ENCODE assay signal across 1 cellular context in the genomic region with DNA sequence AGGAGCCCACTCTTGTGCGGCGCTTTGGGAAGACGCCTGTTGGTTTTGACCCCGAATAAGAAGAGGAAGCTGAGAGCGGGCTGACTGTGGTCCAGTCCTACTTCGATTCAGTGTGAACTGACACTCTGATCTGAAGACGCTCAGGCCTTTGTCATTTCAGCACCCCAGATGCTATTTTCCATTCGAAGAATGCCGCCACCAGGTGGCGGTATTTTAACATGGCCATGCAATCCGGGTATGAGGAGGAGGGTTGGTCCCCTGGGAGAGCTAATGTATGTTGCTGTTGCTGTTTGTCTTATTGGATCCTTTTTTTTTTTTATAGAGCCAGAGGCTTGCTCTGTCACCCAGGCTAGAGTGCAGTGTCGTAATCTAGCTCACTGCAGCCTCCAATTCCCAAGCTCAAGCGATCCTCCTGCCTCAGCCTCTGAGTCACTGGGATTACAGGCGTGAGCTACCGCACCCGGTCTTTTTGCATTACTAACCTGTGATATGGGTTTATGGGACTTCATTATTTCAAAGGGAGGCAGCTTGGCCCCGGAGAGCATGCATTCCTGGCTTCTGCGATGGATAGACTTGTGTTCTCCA.
A peak's percentile ranks its signal among the peaks of the same experiment; 100 is the strongest.
TF ChIP-seq lines count a peak whose summit lies in the region.

No MANE protein-coding gene starts in this region.

TF ChIP-seq in HEK293, 187 proteins besides CTCF, POLR2A, EP300 and RAD21 (continued from another document and continues in another):
- TF ChIP-seq, protein P1, sequence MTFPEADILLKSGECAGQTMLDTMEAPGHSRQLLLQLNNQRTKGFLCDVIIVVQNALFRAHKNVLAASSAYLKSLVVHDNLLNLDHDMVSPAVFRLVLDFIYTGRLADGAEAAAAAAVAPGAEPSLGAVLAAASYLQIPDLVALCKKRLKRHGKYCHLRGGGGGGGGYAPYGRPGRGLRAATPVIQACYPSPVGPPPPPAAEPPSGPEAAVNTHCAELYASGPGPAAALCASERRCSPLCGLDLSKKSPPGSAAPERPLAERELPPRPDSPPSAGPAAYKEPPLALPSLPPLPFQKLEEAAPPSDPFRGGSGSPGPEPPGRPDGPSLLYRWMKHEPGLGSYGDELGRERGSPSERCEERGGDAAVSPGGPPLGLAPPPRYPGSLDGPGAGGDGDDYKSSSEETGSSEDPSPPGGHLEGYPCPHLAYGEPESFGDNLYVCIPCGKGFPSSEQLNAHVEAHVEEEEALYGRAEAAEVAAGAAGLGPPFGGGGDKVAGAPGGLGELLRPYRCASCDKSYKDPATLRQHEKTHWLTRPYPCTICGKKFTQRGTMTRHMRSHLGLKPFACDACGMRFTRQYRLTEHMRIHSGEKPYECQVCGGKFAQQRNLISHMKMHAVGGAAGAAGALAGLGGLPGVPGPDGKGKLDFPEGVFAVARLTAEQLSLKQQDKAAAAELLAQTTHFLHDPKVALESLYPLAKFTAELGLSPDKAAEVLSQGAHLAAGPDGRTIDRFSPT (tag by site-specific recombination; IDR thresholded peaks at IDR 0.05) = no peak
- TF ChIP-seq ZNF529 (tag by site-specific recombination; IDR thresholded peaks at IDR 0.05; ENCODE audit: insufficient replicate concordance) (no peak), ZBTB7A (tag by site-specific recombination; IDR thresholded peaks at IDR 0.05; ENCODE audit: low read depth) (no peak), ZNF248 (tag by site-specific recombination; IDR thresholded peaks at IDR 0.05) (no peak), ZNF324 (tag by site-specific recombination; IDR thresholded peaks at IDR 0.05) (peak; percentile 81; the same call in 1 of the 2 replicates), HOXA7 (CRISPR knock-in tag; IDR thresholded peaks at IDR 0.05; ENCODE audit: borderline replicate concordance) (no peak), ZNF174 (tag by site-specific recombination; IDR thresholded peaks at IDR 0.05) (no peak), ZNF560 (tag by site-specific recombination; IDR thresholded peaks at IDR 0.05; ENCODE audit: borderline replicate concordance) (no peak), ZNF837 (tag by site-specific recombination; IDR thresholded peaks at IDR 0.05) (no peak), ZBTB20 (tag by site-specific recombination; IDR thresholded peaks at IDR 0.05) (no peak), ZNF23 (tag by site-specific recombination; IDR thresholded peaks at IDR 0.05; ENCODE audit: borderline replicate concordance) (no peak), ZNF626 (tag by site-specific recombination; IDR thresholded peaks at IDR 0.05) (no peak), OSR2 (tag by site-specific recombination; IDR thresholded peaks at IDR 0.05) (0 out of 2 replicates have a peak, but pooled peaks have one; percentile 5), ZNF184 (tag by site-specific recombination; IDR thresholded peaks at IDR 0.05) (peak; percentile 51; the same call in 1 of the 2 replicates), SP2 (tag by site-specific recombination; IDR thresholded peaks at IDR 0.05) (no peak), GLI2 (tag by site-specific recombination; IDR thresholded peaks at IDR 0.05; ENCODE audit: borderline replicate concordance, low read depth) (no peak), FEZF1 (tag by site-specific recombination; IDR thresholded peaks at IDR 0.05) (no peak), KLF10 (tag by site-specific recombination; IDR thresholded peaks at IDR 0.05) (no peak), KLF1 (tag by site-specific recombination; IDR thresholded peaks at IDR 0.05) (no peak), ZNF501 (tag by site-specific recombination; IDR thresholded peaks at IDR 0.05) (no peak; the same call in 1 of the 2 replicates), ZIC2 (tag by site-specific recombination; IDR thresholded peaks at IDR 0.05) (no peak), HOXD13 (CRISPR knock-in tag; IDR thresholded peaks at IDR 0.05; ENCODE audit: borderline replicate concordance) (no peak), YY1 (tag by site-specific recombination; IDR thresholded peaks at IDR 0.05) (no peak; the same call in 1 of the 2 replicates), ZNF544 (tag by site-specific recombination; IDR thresholded peaks at IDR 0.05) (no peak), ZNF701 (tag by site-specific recombination; IDR thresholded peaks at IDR 0.05) (no peak), ZNF473 (tag by site-specific recombination; IDR thresholded peaks at IDR 0.05) (no peak), MEIS1 (CRISPR knock-in tag; IDR thresholded peaks at IDR 0.05; ENCODE audit: borderline replicate concordance) (no peak), ZNF664 (tag by site-specific recombination; IDR thresholded peaks at IDR 0.05) (no peak; the same call in 1 of the 2 replicates), HOXC10 (CRISPR knock-in tag; IDR thresholded peaks at IDR 0.05) (no peak), ZNF843 (tag by site-specific recombination; IDR thresholded peaks at IDR 0.05) (no peak), ZNF138 (tag by site-specific recombination; IDR thresholded peaks at IDR 0.05; ENCODE audit: borderline replicate concordance) (no peak), ZNF221 (tag by site-specific recombination; IDR thresholded peaks at IDR 0.05; ENCODE audit: borderline replicate concordance) (no peak), ZFP3 (tag by site-specific recombination; IDR thresholded peaks at IDR 0.05; ENCODE audit: low read depth) (no peak), TCF7L2 (IDR thresholded peaks at IDR 0.05; ENCODE audit: borderline replicate concordance, low read depth, low read length) (no peak), ZNF146 (tag by site-specific recombination; IDR thresholded peaks at IDR 0.05) (no peak)
- TF ChIP-seq, protein P2, sequence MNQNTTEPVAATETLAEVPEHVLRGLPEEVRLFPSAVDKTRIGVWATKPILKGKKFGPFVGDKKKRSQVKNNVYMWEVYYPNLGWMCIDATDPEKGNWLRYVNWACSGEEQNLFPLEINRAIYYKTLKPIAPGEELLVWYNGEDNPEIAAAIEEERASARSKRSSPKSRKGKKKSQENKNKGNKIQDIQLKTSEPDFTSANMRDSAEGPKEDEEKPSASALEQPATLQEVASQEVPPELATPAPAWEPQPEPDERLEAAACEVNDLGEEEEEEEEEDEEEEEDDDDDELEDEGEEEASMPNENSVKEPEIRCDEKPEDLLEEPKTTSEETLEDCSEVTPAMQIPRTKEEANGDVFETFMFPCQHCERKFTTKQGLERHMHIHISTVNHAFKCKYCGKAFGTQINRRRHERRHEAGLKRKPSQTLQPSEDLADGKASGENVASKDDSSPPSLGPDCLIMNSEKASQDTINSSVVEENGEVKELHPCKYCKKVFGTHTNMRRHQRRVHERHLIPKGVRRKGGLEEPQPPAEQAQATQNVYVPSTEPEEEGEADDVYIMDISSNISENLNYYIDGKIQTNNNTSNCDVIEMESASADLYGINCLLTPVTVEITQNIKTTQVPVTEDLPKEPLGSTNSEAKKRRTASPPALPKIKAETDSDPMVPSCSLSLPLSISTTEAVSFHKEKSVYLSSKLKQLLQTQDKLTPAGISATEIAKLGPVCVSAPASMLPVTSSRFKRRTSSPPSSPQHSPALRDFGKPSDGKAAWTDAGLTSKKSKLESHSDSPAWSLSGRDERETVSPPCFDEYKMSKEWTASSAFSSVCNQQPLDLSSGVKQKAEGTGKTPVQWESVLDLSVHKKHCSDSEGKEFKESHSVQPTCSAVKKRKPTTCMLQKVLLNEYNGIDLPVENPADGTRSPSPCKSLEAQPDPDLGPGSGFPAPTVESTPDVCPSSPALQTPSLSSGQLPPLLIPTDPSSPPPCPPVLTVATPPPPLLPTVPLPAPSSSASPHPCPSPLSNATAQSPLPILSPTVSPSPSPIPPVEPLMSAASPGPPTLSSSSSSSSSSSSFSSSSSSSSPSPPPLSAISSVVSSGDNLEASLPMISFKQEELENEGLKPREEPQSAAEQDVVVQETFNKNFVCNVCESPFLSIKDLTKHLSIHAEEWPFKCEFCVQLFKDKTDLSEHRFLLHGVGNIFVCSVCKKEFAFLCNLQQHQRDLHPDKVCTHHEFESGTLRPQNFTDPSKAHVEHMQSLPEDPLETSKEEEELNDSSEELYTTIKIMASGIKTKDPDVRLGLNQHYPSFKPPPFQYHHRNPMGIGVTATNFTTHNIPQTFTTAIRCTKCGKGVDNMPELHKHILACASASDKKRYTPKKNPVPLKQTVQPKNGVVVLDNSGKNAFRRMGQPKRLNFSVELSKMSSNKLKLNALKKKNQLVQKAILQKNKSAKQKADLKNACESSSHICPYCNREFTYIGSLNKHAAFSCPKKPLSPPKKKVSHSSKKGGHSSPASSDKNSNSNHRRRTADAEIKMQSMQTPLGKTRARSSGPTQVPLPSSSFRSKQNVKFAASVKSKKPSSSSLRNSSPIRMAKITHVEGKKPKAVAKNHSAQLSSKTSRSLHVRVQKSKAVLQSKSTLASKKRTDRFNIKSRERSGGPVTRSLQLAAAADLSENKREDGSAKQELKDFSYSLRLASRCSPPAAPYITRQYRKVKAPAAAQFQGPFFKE (tag by site-specific recombination; IDR thresholded peaks at IDR 0.05; ENCODE audit: borderline replicate concordance) = no peak
- TF ChIP-seq, protein P3, sequence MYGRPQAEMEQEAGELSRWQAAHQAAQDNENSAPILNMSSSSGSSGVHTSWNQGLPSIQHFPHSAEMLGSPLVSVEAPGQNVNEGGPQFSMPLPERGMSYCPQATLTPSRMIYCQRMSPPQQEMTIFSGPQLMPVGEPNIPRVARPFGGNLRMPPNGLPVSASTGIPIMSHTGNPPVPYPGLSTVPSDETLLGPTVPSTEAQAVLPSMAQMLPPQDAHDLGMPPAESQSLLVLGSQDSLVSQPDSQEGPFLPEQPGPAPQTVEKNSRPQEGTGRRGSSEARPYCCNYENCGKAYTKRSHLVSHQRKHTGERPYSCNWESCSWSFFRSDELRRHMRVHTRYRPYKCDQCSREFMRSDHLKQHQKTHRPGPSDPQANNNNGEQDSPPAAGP (tag by site-specific recombination; IDR thresholded peaks at IDR 0.05) = 0 out of 2 replicates have a peak, but pooled peaks have one; percentile 3
- TF ChIP-seq, protein P4, sequence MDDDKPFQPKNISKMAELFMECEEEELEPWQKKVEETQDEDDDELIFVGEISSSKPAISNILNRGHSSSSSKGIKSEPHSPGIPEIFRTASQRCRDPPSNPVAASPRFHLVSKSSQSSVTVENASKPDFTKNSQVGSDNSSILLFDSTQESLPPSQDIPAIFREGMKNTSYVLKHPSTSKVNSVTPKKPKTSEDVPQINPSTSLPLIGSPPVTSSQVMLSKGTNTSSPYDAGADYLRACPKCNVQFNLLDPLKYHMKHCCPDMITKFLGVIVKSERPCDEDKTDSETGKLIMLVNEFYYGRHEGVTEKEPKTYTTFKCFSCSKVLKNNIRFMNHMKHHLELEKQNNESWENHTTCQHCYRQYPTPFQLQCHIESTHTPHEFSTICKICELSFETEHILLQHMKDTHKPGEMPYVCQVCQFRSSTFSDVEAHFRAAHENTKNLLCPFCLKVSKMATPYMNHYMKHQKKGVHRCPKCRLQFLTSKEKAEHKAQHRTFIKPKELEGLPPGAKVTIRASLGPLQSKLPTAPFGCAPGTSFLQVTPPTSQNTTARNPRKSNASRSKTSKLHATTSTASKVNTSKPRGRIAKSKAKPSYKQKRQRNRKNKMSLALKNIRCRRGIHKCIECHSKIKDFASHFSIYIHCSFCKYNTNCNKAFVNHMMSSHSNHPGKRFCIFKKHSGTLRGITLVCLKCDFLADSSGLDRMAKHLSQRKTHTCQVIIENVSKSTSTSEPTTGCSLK (tag by site-specific recombination; IDR thresholded peaks at IDR 0.05) = no peak
- TF ChIP-seq, protein P5, sequence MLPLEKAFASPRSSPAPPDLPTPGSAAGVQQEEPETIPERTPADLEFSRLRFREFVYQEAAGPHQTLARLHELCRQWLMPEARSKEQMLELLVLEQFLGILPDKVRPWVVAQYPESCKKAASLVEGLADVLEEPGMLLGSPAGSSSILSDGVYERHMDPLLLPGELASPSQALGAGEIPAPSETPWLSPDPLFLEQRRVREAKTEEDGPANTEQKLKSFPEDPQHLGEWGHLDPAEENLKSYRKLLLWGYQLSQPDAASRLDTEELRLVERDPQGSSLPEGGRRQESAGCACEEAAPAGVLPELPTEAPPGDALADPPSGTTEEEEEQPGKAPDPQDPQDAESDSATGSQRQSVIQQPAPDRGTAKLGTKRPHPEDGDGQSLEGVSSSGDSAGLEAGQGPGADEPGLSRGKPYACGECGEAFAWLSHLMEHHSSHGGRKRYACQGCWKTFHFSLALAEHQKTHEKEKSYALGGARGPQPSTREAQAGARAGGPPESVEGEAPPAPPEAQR (tag by site-specific recombination; IDR thresholded peaks at IDR 0.05) = 0 out of 2 replicates have a peak, but pooled peaks have one; percentile 31
- TF ChIP-seq, protein P6, sequence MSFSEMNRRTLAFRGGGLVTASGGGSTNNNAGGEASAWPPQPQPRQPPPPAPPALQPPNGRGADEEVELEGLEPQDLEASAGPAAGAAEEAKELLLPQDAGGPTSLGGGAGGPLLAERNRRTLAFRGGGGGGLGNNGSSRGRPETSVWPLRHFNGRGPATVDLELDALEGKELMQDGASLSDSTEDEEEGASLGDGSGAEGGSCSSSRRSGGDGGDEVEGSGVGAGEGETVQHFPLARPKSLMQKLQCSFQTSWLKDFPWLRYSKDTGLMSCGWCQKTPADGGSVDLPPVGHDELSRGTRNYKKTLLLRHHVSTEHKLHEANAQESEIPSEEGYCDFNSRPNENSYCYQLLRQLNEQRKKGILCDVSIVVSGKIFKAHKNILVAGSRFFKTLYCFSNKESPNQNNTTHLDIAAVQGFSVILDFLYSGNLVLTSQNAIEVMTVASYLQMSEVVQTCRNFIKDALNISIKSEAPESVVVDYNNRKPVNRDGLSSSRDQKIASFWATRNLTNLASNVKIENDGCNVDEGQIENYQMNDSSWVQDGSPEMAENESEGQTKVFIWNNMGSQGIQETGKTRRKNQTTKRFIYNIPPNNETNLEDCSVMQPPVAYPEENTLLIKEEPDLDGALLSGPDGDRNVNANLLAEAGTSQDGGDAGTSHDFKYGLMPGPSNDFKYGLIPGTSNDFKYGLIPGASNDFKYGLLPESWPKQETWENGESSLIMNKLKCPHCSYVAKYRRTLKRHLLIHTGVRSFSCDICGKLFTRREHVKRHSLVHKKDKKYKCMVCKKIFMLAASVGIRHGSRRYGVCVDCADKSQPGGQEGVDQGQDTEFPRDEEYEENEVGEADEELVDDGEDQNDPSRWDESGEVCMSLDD (tag by site-specific recombination; IDR thresholded peaks at IDR 0.05) = peak; percentile 74
- TF ChIP-seq, protein P7, sequence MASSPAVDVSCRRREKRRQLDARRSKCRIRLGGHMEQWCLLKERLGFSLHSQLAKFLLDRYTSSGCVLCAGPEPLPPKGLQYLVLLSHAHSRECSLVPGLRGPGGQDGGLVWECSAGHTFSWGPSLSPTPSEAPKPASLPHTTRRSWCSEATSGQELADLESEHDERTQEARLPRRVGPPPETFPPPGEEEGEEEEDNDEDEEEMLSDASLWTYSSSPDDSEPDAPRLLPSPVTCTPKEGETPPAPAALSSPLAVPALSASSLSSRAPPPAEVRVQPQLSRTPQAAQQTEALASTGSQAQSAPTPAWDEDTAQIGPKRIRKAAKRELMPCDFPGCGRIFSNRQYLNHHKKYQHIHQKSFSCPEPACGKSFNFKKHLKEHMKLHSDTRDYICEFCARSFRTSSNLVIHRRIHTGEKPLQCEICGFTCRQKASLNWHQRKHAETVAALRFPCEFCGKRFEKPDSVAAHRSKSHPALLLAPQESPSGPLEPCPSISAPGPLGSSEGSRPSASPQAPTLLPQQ (tag by site-specific recombination; IDR thresholded peaks at IDR 0.05) = peak; percentile 64; the same call in 1 of the 2 replicates
